In the genomic region with DNA sequence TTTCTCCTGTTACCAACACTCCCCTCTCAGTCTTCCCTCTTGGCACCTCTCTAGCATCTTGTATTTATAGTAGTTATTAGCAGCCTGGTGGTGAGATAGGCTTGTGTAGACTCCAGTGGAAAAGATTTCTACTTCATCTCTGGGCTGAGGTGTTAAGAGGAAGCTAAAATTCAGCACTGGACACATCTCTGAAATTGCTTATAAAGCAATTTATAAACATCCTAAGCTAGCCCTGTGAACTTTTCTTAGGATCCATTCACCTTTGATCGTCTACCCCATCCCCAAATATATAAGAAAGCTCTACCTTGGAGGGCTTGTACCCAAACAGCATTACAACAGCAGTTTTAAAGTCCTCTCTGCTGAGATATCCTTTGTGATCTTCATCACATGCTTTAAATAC, we compare ENCODE assay signal across 10 cellular contexts. TPM values are rescaled to one million over a fixed set of nuclear protein-coding genes. Genes with fewer than 3 reads are reported as not detected.
DNase-seq lines count a peak whose midpoint lies in the region; ATAC-seq and TF ChIP-seq lines count a peak whose summit lies in the region.
"Had no signal": no experiment of that assay in that cellular context is flagged by ENCODE, and none has a peak within 500 bp of the region (broad histone marks: within the 10 kb centered on the region; RNA-seq: fewer than 3 reads in every experiment).

No MANE protein-coding gene starts in this region.

- peaks cover 27% of the 10 kb centered on the region for H3K36me3 Mint-ChIP-seq in nephron (ENCODE audit: low read depth)

- in situ Hi-C loops in brain microvascular endothelial cell (cut with HindIII; ENCODE audit: low pct_ligation_motif_present, low sequenced_read_pairs): no loop called here

- H3K4me2 ChIP-seq in DND-41 (ENCODE audit: insufficient read depth, low read length): peak overlapping the region; percentile 73

- no peaks in the 10 kb centered on the region for H3K9me3 Mint-ChIP-seq in nephron

- H2AFZ ChIP-seq in DND-41 (ENCODE audit: low read depth, low read length): no peak overlapping the region

- peaks cover 34% of the 10 kb centered on the region for H3K4me1 Mint-ChIP-seq in nephron

- H3K27me3 ChIP-seq in DND-41 (ENCODE audit: insufficient read depth, low read length, poor library complexity) (no peaks in the 10 kb centered on the region), brain microvascular endothelial cell (replicated peaks) (no peaks in the 10 kb centered on the region), sigmoid colon (no peaks in the 10 kb centered on the region)
- H3K27me3 ChIP-seq: neutrophil, Peyer's patch had no signal

- TF ChIP-seq CTCF in DND-41 (IDR thresholded peaks at IDR 0.05; ENCODE audit: borderline replicate concordance, extremely low read depth, low read length, poor library complexity, severe bottlenecking) (no peak), LNCaP clone FGC (IDR thresholded peaks at IDR 0.05; ENCODE audit: control insufficient read depth, extremely low read depth, insufficient read depth) (no peak), brain microvascular endothelial cell (IDR thresholded peaks at IDR 0.05; ENCODE audit: low read depth, low read length, missing control alignments) (no peak), nephron (IDR thresholded peaks at IDR 0.05; ENCODE audit: unreplicated experiment in 3 of 3) (no peak), sigmoid colon (IDR thresholded peaks at IDR 0.05) (no peak)

- DNase-seq in DND-41 (no peak), LNCaP clone FGC (ENCODE audit: low read depth) (no peak), brain microvascular endothelial cell (no peak), NCI-H2227 treated with DMSO at 0.1 percent for 48 hours (lab: John Stamatoyannopoulos, UW) (no peak), sigmoid colon (no peak)
- DNase-seq in effector CD8-positive, alpha-beta T cell (lab: John Stamatoyannopoulos, UW): no peak
- DNase-seq: Peyer's patch had no signal

- WGBS in sigmoid colon, 2 donors: 46 to 54% methylated on average over 1 of the region's 1 CpG

- no peak for ATAC-seq in DND-41 (ENCODE audit: insufficient read depth, low read depth)
- no peak for ATAC-seq in HG03442 (IDR thresholded peaks at IDR 0.05; ENCODE audit: unreplicated experiment)

- no peaks in the 10 kb centered on the region for H4K20me1 ChIP-seq in DND-41 (ENCODE audit: insufficient read depth, low read length)

- H3K4me3 ChIP-seq in DND-41 (ENCODE audit: low read depth in 1 of 2, low read length in 2 of 2) (peak overlapping the region; percentile 58 to 82; a peak in 3 of 4 replicates), LNCaP clone FGC (ENCODE audit: low read depth, low read length) (peak overlapping the region; percentile 79), brain microvascular endothelial cell (ENCODE audit: low read depth, low read length) (no peak overlapping the region), sigmoid colon (no peak overlapping the region)

- intact Hi-C loops in sigmoid colon (cut with DNase I): loop anchor here (10.0 kb wide), 1 partner anchor 1389 kb away; the partner anchor contains the start of gene ZC3H14

- peak overlapping the region; percentile 73 for H3K9ac ChIP-seq in DND-41 (ENCODE audit: low read depth, low read length)

- H3K4me1 ChIP-seq in DND-41 (ENCODE audit: insufficient read depth, low read length): peaks cover 35% of the 10 kb centered on the region
- H3K4me1 ChIP-seq in sigmoid colon: peaks cover 0 to 27% (median 20%) of the 10 kb centered on the region in 4 donors

- peak overlapping the region; percentile 94 to 97 (median 97) for H3K4me3 Mint-ChIP-seq in nephron

- peak overlapping the region; percentile 28 to 97 (median 87) for H3K27ac Mint-ChIP-seq in nephron

- H3K27me3 Mint-ChIP-seq in nephron (ENCODE audit: low read depth): no peaks in the 10 kb centered on the region

- H3K36me3 ChIP-seq in DND-41 (ENCODE audit: insufficient read depth, low read length): peaks cover 38% of the 10 kb centered on the region
- peaks cover 6% of the 10 kb centered on the region for H3K36me3 ChIP-seq in brain microvascular endothelial cell (replicated peaks)
- H3K36me3 ChIP-seq in sigmoid colon: peaks cover 0 to 12% (median 4%) of the 10 kb centered on the region in 4 donors
- H3K36me3 ChIP-seq: neutrophil had no signal

- H3K9me3 ChIP-seq in DND-41 (ENCODE audit: insufficient read depth, low read length, severe bottlenecking): peaks cover 11% of the 10 kb centered on the region
- no peaks in the 10 kb centered on the region for H3K9me3 ChIP-seq in sigmoid colon
- H3K9me3 ChIP-seq: neutrophil, Peyer's patch had no signal

- no peak overlapping the region for H3K27ac ChIP-seq in DND-41 (ENCODE audit: low read length)
- peak overlapping the region; percentile 63 for H3K27ac ChIP-seq in brain microvascular endothelial cell
- no peak overlapping the region for H3K27ac ChIP-seq in sigmoid colon

- TF ChIP-seq POLR2A in sigmoid colon (IDR thresholded peaks at IDR 0.05): no peak

- no peak for TF ChIP-seq EP300 in sigmoid colon (IDR thresholded peaks at IDR 0.05)

- peaks cover 32% of the 10 kb centered on the region for H3K79me2 ChIP-seq in DND-41 (ENCODE audit: insufficient read depth, low read length)

RNA-seq across cellular contexts. Expression of gene EFCAB11, which starts 0.9 kb away (rescaled TPM):
- 1 to 10 TPM; 7.8 to 8.9 (median 8.8) TPM for total RNA-seq in sigmoid colon
- 1 to 10 TPM; 7.2 to 9.0 (median 8.3) TPM for polyA plus RNA-seq in sigmoid colon

RNA-seq across cellular contexts. Expression of gene TDP1, which starts 2.1 kb away (rescaled TPM):
- 1 to 10 TPM; 6.4 to 8.3 (median 7.5) TPM for total RNA-seq in sigmoid colon
- 10 to 100 TPM in 1 of 3 donors, 1 to 10 TPM in 2; 6.0 to 11.7 (median 6.2) TPM for polyA plus RNA-seq in sigmoid colon

Comparison
In these comparisons a context has a peak if more than half of its experiments do, and no peak if none do; other contexts are left out.
1. H3K4me3 ChIP-seq: peak in DND-41 (2 of 2) and LNCaP clone FGC (single experiment); none in brain microvascular endothelial cell (single experiment) and sigmoid colon (0 of 4).